8 cellular contexts compared by ENCODE assay signal in the genomic region with DNA sequence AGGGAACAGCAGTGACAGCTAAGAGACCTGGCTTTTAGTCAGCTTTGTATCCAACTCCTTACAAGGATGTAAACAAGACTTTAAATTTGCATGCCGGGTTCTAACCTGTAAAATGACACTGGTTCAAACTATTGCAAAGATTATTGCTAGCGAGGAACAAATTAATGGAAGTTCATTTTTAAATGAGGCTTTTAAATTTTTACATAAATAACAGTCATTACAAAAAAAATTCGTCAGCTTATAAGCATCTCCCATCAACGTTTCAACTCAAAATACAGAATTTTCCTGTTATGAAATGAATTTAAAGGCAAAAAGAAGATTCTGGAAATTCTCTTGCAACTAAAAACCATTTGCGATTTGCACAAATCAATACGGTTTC. TPM values are rescaled to one million over a fixed set of nuclear protein-coding genes. Genes with fewer than 3 reads are reported as not detected.
DNase-seq lines count a peak whose midpoint lies in the region; ATAC-seq, FAIRE-seq and TF ChIP-seq lines count a peak whose summit lies in the region.

No MANE protein-coding gene starts in this region.

- intact Hi-C loops in pancreas (cut with DNase I) = loop anchor here in 2 of 3 donors (10.0 kb wide), 1 partner anchor 185 kb away; no protein-coding TSS in a partner anchor

- H3K9me3 ChIP-seq in HAP-1 = peaks cover 5% of the 10 kb centered on the region
- no peaks in the 10 kb centered on the region for H3K9me3 ChIP-seq in gastroesophageal sphincter
- no peaks in the 10 kb centered on the region for H3K9me3 ChIP-seq in pancreas

- DNase-seq in HAP-1 (ENCODE audit: low spot score in 2 of 2) (no peak), pancreas (no peak)

- in situ Hi-C loops in HAP-1 (cut with MboI; ENCODE audit: low sequenced_read_pairs) = loop anchor here (10.0 kb wide), 1 partner anchor 175 kb away; no protein-coding TSS in a partner anchor

- no peak for ATAC-seq in gastroesophageal sphincter
- no peak for ATAC-seq in pancreas
- no peak for ATAC-seq in HG02870 (IDR thresholded peaks at IDR 0.05; ENCODE audit: unreplicated experiment)
- no peak for ATAC-seq in HG02970 (IDR thresholded peaks at IDR 0.05; ENCODE audit: low FRiP score, unreplicated experiment)
- no peak for ATAC-seq in GM19023 (IDR thresholded peaks at IDR 0.05; ENCODE audit: unreplicated experiment)

- FAIRE-seq in pancreas (lab: Jason Lieb, UNC) = no peak

- peaks cover 19% of the 10 kb centered on the region for H3K36me3 ChIP-seq in HAP-1 (replicated peaks)
- no peaks in the 10 kb centered on the region for H3K36me3 ChIP-seq in gastroesophageal sphincter
- no peaks in the 10 kb centered on the region for H3K36me3 ChIP-seq in pancreas

- TF ChIP-seq EP300 in gastroesophageal sphincter (IDR thresholded peaks at IDR 0.05) = no peak

- H3K27me3 ChIP-seq in HAP-1 (ENCODE audit: low read depth) (no peaks in the 10 kb centered on the region), gastroesophageal sphincter (no peaks in the 10 kb centered on the region), pancreas (no peaks in the 10 kb centered on the region)

- peak overlapping the region; percentile 73 for H3K4me3 ChIP-seq in HAP-1
- H3K4me3 ChIP-seq in gastroesophageal sphincter = peak overlapping the region; percentile 55 to 79
- peak overlapping the region; percentile 47 to 81 (median 58) for H3K4me3 ChIP-seq in skin epidermis
- H3K4me3 ChIP-seq in pancreas = peak overlapping the region in 2 of 4 donors; percentile 41 to 79

- no peak for TF ChIP-seq POLR2A in gastroesophageal sphincter (IDR thresholded peaks at IDR 0.05)

- 5 to 12% methylated on average over 6 of the region's 6 CpGs for WGBS in gastroesophageal sphincter (ENCODE audit: low coverage in 1 of 2), 2 donors
- WGBS in pancreas, 2 donors = 6% methylated on average over 6 of the region's 6 CpGs

- no peak for TF ChIP-seq CTCF in VCaP (conservative IDR thresholded peaks at IDR 0.05)
- TF ChIP-seq CTCF in gastroesophageal sphincter (IDR thresholded peaks at IDR 0.05) = no peak
- no peak for TF ChIP-seq CTCF in pancreas (IDR thresholded peaks at IDR 0.05)

- peak overlapping the region; percentile 70; the same call in 1 of the 2 replicates for H3K27ac ChIP-seq in VCaP
- no peak overlapping the region for H3K27ac ChIP-seq in gastroesophageal sphincter
- H3K27ac ChIP-seq in skin epidermis = peak overlapping the region in 5 of 21 experiments; percentile 43 to 78 (median 67)
- H3K27ac ChIP-seq in pancreas = no peak overlapping the region

- H3K4me1 ChIP-seq in HAP-1 (peaks cover 9% of the 10 kb centered on the region), gastroesophageal sphincter (peaks cover 0 to 27% (median 4%) of the 10 kb centered on the region in 3 donors), pancreas (peaks cover 0 to 16% (median 0%) of the 10 kb centered on the region in 3 donors)

RNA-seq across cellular contexts. Expression of gene KIF14, which starts 0.7 kb away (rescaled TPM):
- total RNA-seq in gastroesophageal sphincter (under 1 TPM in 3 of 4 donors, not detected in 1; 0.12 to 0.17 (median 0.13) TPM), pancreas (under 1 TPM in 5 of 6 donors, not detected in 1; 0.04 to 0.22 (median 0.15) TPM)
- under 1 TPM in 1 of 2 donors, not detected in 1; 0.04 TPM for polyA plus RNA-seq in pancreas

RNA-seq across cellular contexts. Expression of gene DDX59, which starts 49.8 kb away (rescaled TPM):
- total RNA-seq in gastroesophageal sphincter (10 to 100 TPM; 21.8 to 34.7 (median 24.3) TPM), pancreas (10 to 100 TPM in 4 of 6 donors, 1 to 10 TPM in 2; 9.0 to 12.8 (median 10.2) TPM)
- 10 to 100 TPM; 19.9 to 24.6 TPM for polyA plus RNA-seq in pancreas
